ENCODE assay signal across 8 cellular contexts in genomic region chr4:108256538-108256937, GRCh38.
"Had no signal": no experiment of that assay in that cellular context is flagged by ENCODE, and none has a peak within 500 bp of the region (broad histone marks: within the 10 kb centered on the region; RNA-seq: fewer than 3 reads in every experiment).

No MANE protein-coding gene starts in this region.

- H3K36me3 Mint-ChIP-seq: IgD-negative memory B cell had no signal

- H3K27ac ChIP-seq: HL-60, KMS-11 had no signal

- FAIRE-seq: HepG2, HTR-8/SVneo had no signal

- H3K27me3 Mint-ChIP-seq: IgD-negative memory B cell had no signal

- H3K9ac ChIP-seq: KMS-11 had no signal

- H3K4me3 Mint-ChIP-seq: IgD-negative memory B cell had no signal

- H3K4me1 Mint-ChIP-seq: IgD-negative memory B cell had no signal

- DNase-seq: IMR-90, KBM-7, KG1 had no signal

- H3K27ac Mint-ChIP-seq: IgD-negative memory B cell had no signal

- H3K4me2 ChIP-seq: KMS-11 had no signal

- ATAC-seq: HepG2 had no signal
